In genomic region chr14:35653045-35653444, GRCh38 we compare ENCODE assay signal across 37 cellular contexts.
"Had no signal": no experiment of that assay in that cellular context is flagged by ENCODE, and none has a peak within 500 bp of the region (broad histone marks: within the 10 kb centered on the region; RNA-seq: fewer than 3 reads in every experiment).

No MANE protein-coding gene starts in this region.

- H3K9me3 ChIP-seq: ascending aorta had no signal

- DNase-seq: activated B cell treated with CpG ODN at 0.5 μM for 24 hours; activated CD4-positive, alpha-beta memory T cell treated with anti-CD3 and anti-CD28 coated beads for 36 hours; activated CD4-positive, alpha-beta T cell treated with anti-CD3 and anti-CD28 coated beads for 4 hours; activated CD4-positive, alpha-beta T cell treated with anti-CD3 and anti-CD28 coated beads, Interleukin-2, amount 10 ng/mL, durations not matched to agents 24 days and 14 days; activated CD4-positive, alpha-beta T cell treated with anti-CD3 and anti-CD28 coated beads, Interleukin-2, amount 50 U/mL, for 1 hour; activated CD4-positive, alpha-beta T cell treated with anti-CD3 and anti-CD28 coated beads, Interleukin-2, amount 50 U/mL, for 4 hours; activated CD4-positive, CD25-positive, alpha-beta regulatory T cell treated with anti-CD3 and anti-CD28 coated beads, Interleukin-2, amount 50 U/mL, for 72 hours; activated CD8-positive, alpha-beta memory T cell treated with anti-CD3 and anti-CD28 coated beads, Interleukin-2, amount 50 U/mL, for 4 hours; activated CD8-positive, alpha-beta T cell treated with anti-CD3 and anti-CD28 coated beads for 36 hours; activated effector memory CD4-positive, alpha-beta T cell treated with Interleukin-2 at 50 U/mL for 16 hours; activated gamma-delta T cell; activated naive CD4-positive, alpha-beta T cell treated with anti-CD3 and anti-CD28 coated beads, Interleukin-2, amount 10 ng/mL, durations not matched to agents 7 days and 5 days; activated naive CD4-positive, alpha-beta T cell treated with Interleukin-2 at 50 U/mL for 16 hours; activated naive CD8-positive, alpha-beta T cell treated with anti-CD3 and anti-CD28 coated beads, Interleukin-2, amount 10 ng/mL, durations not matched to agents 7 days and 5 days; activated naive CD8-positive, alpha-beta T cell treated with anti-CD3 and anti-CD28 coated beads, Interleukin-2, amount 50 U/mL, for 24 hours; activated T-cell treated with anti-CD3 and anti-CD28 coated beads for 4 hours; activated T-cell treated with anti-CD3 and anti-CD28 coated beads, Interleukin-2, amount 50 U/mL, for 1 hour; activated T-cell treated with anti-CD3 and anti-CD28 coated beads, Interleukin-2, amount 50 U/mL, for 4 hours; amygdala; anterior cingulate cortex; caudate nucleus; cerebellar nuclear complex; T-helper 1 cell; T-helper 2 cell; T-helper 9 cell had no signal

- H3K27me3 Mint-ChIP-seq: activated B cell treated with CpG ODN at 0.5 μM for 24 hours; activated CD4-positive, alpha-beta memory T cell treated with anti-CD3 and anti-CD28 coated beads for 36 hours; activated CD4-positive, alpha-beta T cell treated with anti-CD3 and anti-CD28 coated beads, Interleukin-2, amount 10 ng/mL, durations not matched to agents 24 days and 14 days; activated CD8-positive, alpha-beta T cell treated with anti-CD3 and anti-CD28 coated beads for 36 hours; activated naive CD4-positive, alpha-beta T cell treated with anti-CD3 and anti-CD28 coated beads, Interleukin-2, amount 10 ng/mL, durations not matched to agents 7 days and 5 days; activated naive CD4-positive, alpha-beta T cell treated with anti-CD3 and anti-CD28 coated beads, Interleukin-2, amount 50 U/mL, for 24 hours; activated naive CD8-positive, alpha-beta T cell; activated naive CD8-positive, alpha-beta T cell treated with anti-CD3 and anti-CD28 coated beads, Interleukin-2, amount 10 ng/mL, durations not matched to agents 7 days and 5 days; activated naive CD8-positive, alpha-beta T cell treated with anti-CD3 and anti-CD28 coated beads, Interleukin-2, amount 50 U/mL, for 24 hours; brain; central memory CD8-positive, alpha-beta T cell had no signal

- H3K4me3 Mint-ChIP-seq: activated B cell treated with CpG ODN at 0.5 μM for 24 hours; activated CD4-positive, alpha-beta memory T cell treated with anti-CD3 and anti-CD28 coated beads for 36 hours; activated CD4-positive, alpha-beta T cell treated with anti-CD3 and anti-CD28 coated beads, Interleukin-2, amount 10 ng/mL, durations not matched to agents 24 days and 14 days; activated CD8-positive, alpha-beta T cell treated with anti-CD3 and anti-CD28 coated beads for 36 hours; activated naive CD4-positive, alpha-beta T cell treated with anti-CD3 and anti-CD28 coated beads, Interleukin-2, amount 10 ng/mL, durations not matched to agents 7 days and 5 days; activated naive CD4-positive, alpha-beta T cell treated with anti-CD3 and anti-CD28 coated beads, Interleukin-2, amount 50 U/mL, for 24 hours; activated naive CD8-positive, alpha-beta T cell; activated naive CD8-positive, alpha-beta T cell treated with anti-CD3 and anti-CD28 coated beads, Interleukin-2, amount 10 ng/mL, durations not matched to agents 7 days and 5 days; activated naive CD8-positive, alpha-beta T cell treated with anti-CD3 and anti-CD28 coated beads, Interleukin-2, amount 50 U/mL, for 24 hours; activated T-cell treated with anti-CD3 and anti-CD28 coated beads, Interleukin-2, amount 50 U/mL, for 4 hours; brain; central memory CD8-positive, alpha-beta T cell; T-helper 1 cell treated with Interleukin-12 subunit alpha and Interleukin-12 subunit beta and Interleukin-4 antibody, amounts not matched to agents 30 μg/mL and 1 μg/mL, for 36 hours; T-helper 2 cell treated with Interferon-gamma antibody and Interleukin-4, amounts not matched to agents 5 μg/mL and 100 μg/mL, for 36 hours had no signal

- H3K27ac Mint-ChIP-seq: activated B cell treated with CpG ODN at 0.5 μM for 24 hours; activated CD4-positive, alpha-beta memory T cell treated with anti-CD3 and anti-CD28 coated beads for 36 hours; activated CD4-positive, alpha-beta T cell treated with anti-CD3 and anti-CD28 coated beads, Interleukin-2, amount 10 ng/mL, durations not matched to agents 24 days and 14 days; activated CD8-positive, alpha-beta T cell treated with anti-CD3 and anti-CD28 coated beads for 36 hours; activated naive CD4-positive, alpha-beta T cell treated with anti-CD3 and anti-CD28 coated beads, Interleukin-2, amount 10 ng/mL, durations not matched to agents 7 days and 5 days; activated naive CD4-positive, alpha-beta T cell treated with anti-CD3 and anti-CD28 coated beads, Interleukin-2, amount 50 U/mL, for 24 hours; activated naive CD8-positive, alpha-beta T cell; activated naive CD8-positive, alpha-beta T cell treated with anti-CD3 and anti-CD28 coated beads, Interleukin-2, amount 10 ng/mL, durations not matched to agents 7 days and 5 days; activated naive CD8-positive, alpha-beta T cell treated with anti-CD3 and anti-CD28 coated beads, Interleukin-2, amount 50 U/mL, for 24 hours; activated T-helper 2 cell treated with anti-CD3 and anti-CD28 coated beads, Interferon-gamma antibody, Interleukin-2, Interleukin-4, amounts not matched to agents 10 μg/mL and 5 μg/mL and 100 μg/mL, durations not matched to agents 14 hours and 24 hours and 36 hours; brain; T-helper 1 cell treated with Interleukin-12 subunit alpha and Interleukin-12 subunit beta and Interleukin-4 antibody, amounts not matched to agents 30 μg/mL and 1 μg/mL, for 36 hours; T-helper 2 cell treated with Interferon-gamma antibody and Interleukin-4, amounts not matched to agents 5 μg/mL and 100 μg/mL, for 36 hours had no signal

- H3K4me1 ChIP-seq: ascending aorta had no signal

- H3K4me1 Mint-ChIP-seq: activated B cell treated with CpG ODN at 0.5 μM for 24 hours; activated naive CD4-positive, alpha-beta T cell treated with anti-CD3 and anti-CD28 coated beads, Interleukin-2, amount 50 U/mL, for 24 hours; activated naive CD8-positive, alpha-beta T cell treated with anti-CD3 and anti-CD28 coated beads, Interleukin-2, amount 50 U/mL, for 24 hours; brain; central memory CD8-positive, alpha-beta T cell had no signal

- H3K4me3 ChIP-seq: ascending aorta, cardiac muscle cell had no signal

- H3K27me3 ChIP-seq: ascending aorta, cardiac muscle cell had no signal

- H3K9me3 Mint-ChIP-seq: activated B cell treated with CpG ODN at 0.5 μM for 24 hours; activated CD4-positive, alpha-beta memory T cell treated with anti-CD3 and anti-CD28 coated beads for 36 hours; activated CD4-positive, alpha-beta T cell treated with anti-CD3 and anti-CD28 coated beads, Interleukin-2, amount 10 ng/mL, durations not matched to agents 24 days and 14 days; activated CD8-positive, alpha-beta T cell treated with anti-CD3 and anti-CD28 coated beads for 36 hours; activated naive CD4-positive, alpha-beta T cell treated with anti-CD3 and anti-CD28 coated beads, Interleukin-2, amount 10 ng/mL, durations not matched to agents 7 days and 5 days; activated naive CD4-positive, alpha-beta T cell treated with anti-CD3 and anti-CD28 coated beads, Interleukin-2, amount 50 U/mL, for 24 hours; activated naive CD8-positive, alpha-beta T cell treated with anti-CD3 and anti-CD28 coated beads, Interleukin-2, amount 10 ng/mL, durations not matched to agents 7 days and 5 days; activated naive CD8-positive, alpha-beta T cell treated with anti-CD3 and anti-CD28 coated beads, Interleukin-2, amount 50 U/mL, for 24 hours; activated T-cell treated with anti-CD3 and anti-CD28 coated beads, Interleukin-2, amount 50 U/mL, for 4 hours; activated T-helper 2 cell treated with anti-CD3 and anti-CD28 coated beads, Interferon-gamma antibody, Interleukin-2, Interleukin-4, amounts not matched to agents 10 μg/mL and 5 μg/mL and 100 μg/mL, durations not matched to agents 14 hours and 24 hours and 36 hours; central memory CD8-positive, alpha-beta T cell; T-helper 1 cell treated with Interleukin-12 subunit alpha and Interleukin-12 subunit beta and Interleukin-4 antibody, amounts not matched to agents 30 μg/mL and 1 μg/mL, for 36 hours; T-helper 2 cell treated with Interferon-gamma antibody and Interleukin-4, amounts not matched to agents 5 μg/mL and 100 μg/mL, for 36 hours had no signal

- H3K27ac ChIP-seq: ascending aorta, cardiac muscle cell, VCaP had no signal

- ATAC-seq: activated CD8-positive, alpha-beta T cell treated with anti-CD3 and anti-CD28 coated beads for 36 hours; activated naive CD8-positive, alpha-beta T cell treated with anti-CD3 and anti-CD28 coated beads, Interleukin-2, amount 50 U/mL, for 24 hours; activated T-cell treated with anti-CD3 and anti-CD28 coated beads, Interleukin-2, amount 50 U/mL, for 4 hours had no signal

- FAIRE-seq: bronchial epithelial cell, TTC549 had no signal
